8 cellular contexts compared by ENCODE assay signal in the genomic region with DNA sequence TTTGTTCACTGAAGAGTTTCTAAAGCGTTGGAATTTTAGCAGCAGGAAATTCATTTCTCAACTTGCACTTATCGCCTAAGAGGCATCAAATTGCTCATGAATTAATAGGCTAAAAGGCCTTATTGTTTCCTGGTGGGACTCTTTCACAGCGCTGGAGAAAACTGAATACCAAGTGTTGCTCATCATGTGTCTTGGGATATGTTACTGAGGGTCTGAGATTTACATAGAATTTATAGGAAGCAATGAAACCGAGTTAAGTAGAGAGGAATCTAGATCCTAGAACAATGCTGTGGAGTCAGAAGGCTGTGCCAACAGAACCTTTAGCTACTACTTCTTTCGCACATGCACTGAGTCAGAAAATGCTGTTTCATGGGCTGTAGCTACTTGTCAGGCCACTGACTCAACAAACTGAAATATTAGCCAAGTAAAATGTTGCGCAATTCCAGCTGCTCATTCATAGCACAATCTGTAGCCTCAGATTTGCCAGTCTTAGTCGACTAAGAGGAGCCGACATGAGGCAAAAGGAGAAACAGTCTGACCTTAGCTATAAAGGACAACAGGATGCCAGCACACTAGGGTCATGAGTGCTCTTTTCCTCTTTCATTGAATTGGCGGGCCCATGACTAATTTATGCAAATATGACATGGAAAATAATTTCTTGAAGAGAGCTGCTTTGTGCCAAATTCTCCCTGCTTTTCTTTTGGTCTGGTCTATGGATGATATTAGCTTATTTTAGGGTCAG. TPM values are rescaled to one million over a fixed set of nuclear protein-coding genes. Genes with fewer than 3 reads are reported as not detected.
DNase-seq lines count a peak whose midpoint lies in the region; ATAC-seq, FAIRE-seq and TF ChIP-seq lines count a peak whose summit lies in the region.

No MANE protein-coding gene starts in this region.

- ATAC-seq in GM18861 (IDR thresholded peaks at IDR 0.05; ENCODE audit: unreplicated experiment): peak; percentile 85

- in situ Hi-C loops in astrocyte of the cerebellum (cut with HindIII; ENCODE audit: low sequenced_read_pairs): no loop called here

- no peaks in the 10 kb centered on the region for H3K9me3 Mint-ChIP-seq in mesothelial cell of epicardium

- H3K9me3 ChIP-seq in tibial artery: no peaks in the 10 kb centered on the region
- H3K9me3 ChIP-seq in BE2C: no peaks in the 10 kb centered on the region

- H3K27me3 Mint-ChIP-seq in mesothelial cell of epicardium (ENCODE audit: low read depth): peaks cover 3% of the 10 kb centered on the region

- H3K36me3 ChIP-seq in tibial artery (no peaks in the 10 kb centered on the region), BE2C (no peaks in the 10 kb centered on the region)

- no peaks in the 10 kb centered on the region for H3K36me3 Mint-ChIP-seq in mesothelial cell of epicardium

- no peak overlapping the region for H3K27ac Mint-ChIP-seq in mesothelial cell of epicardium

- H3K27me3 ChIP-seq in tibial artery (no peaks in the 10 kb centered on the region), BE2C (no peaks in the 10 kb centered on the region)

- intact Hi-C loops in tibial artery (cut with DNase I; ENCODE audit: low total_unique reads): no loop called here

- H3K4me3 Mint-ChIP-seq in mesothelial cell of epicardium: no peak overlapping the region

- peaks cover 0 to 32% (median 29%) of the 10 kb centered on the region in 4 donors for H3K4me1 ChIP-seq in tibial artery
- no peaks in the 10 kb centered on the region for H3K4me1 ChIP-seq in BE2C

- H3K27ac ChIP-seq in tibial artery: peak overlapping the region; percentile 45 to 61

- peak; percentile 17 for FAIRE-seq in islet of Langerhans (lab: Jason Lieb, UNC)

- H3K4me3 ChIP-seq in astrocyte of the cerebellum (ENCODE audit: low read depth, low read length) (no peak overlapping the region), tibial artery (no peak overlapping the region), BE2C (ENCODE audit: low read depth, low read length) (no peak overlapping the region)

- DNase-seq in MV-4-11 (lab: John Stamatoyannopoulos, UW) (peak; percentile 100), astrocyte of the cerebellum (ENCODE audit: low read depth) (peak; percentile 97), tibial artery (peak; percentile 85 to 87), BE2C (no peak), NCI-H526 (lab: John Stamatoyannopoulos, UW) (no peak), mesothelial cell of epicardium (ENCODE audit: low spot score in 2 of 2, unreplicated experiment in 2 of 2) (no peak)

- TF ChIP-seq CTCF in astrocyte of the cerebellum (IDR thresholded peaks at IDR 0.05; ENCODE audit: low read depth, low read length, missing control alignments) (no peak), tibial artery (IDR thresholded peaks at IDR 0.05) (no peak), BE2C (IDR thresholded peaks at IDR 0.05; ENCODE audit: low read depth, low read length) (no peak), mesothelial cell of epicardium (IDR thresholded peaks at IDR 0.05; ENCODE audit: unreplicated experiment) (no peak)

- no peaks in the 10 kb centered on the region for H3K4me1 Mint-ChIP-seq in mesothelial cell of epicardium

RNA-seq across cellular contexts. Expression of a gene that starts 35.9 kb away (rescaled TPM):
- polyA plus RNA-seq in BE2C (2012; ENCODE audit: insufficient read depth, insufficient read length, low read depth): not detected
- 8.8 to 9.5 TPM (median 8.9 TPM) in 3 replicates for total RNA-seq in mesothelial cell of epicardium

Comparison
In these comparisons a context has a peak if more than half of its experiments do, and no peak if none do; other contexts are left out.
1. DNase-seq: peak in MV-4-11 (single experiment), astrocyte of the cerebellum (single experiment) and tibial artery (2 of 2); none in BE2C (single experiment), NCI-H526 (0 of 2) and mesothelial cell of epicardium (0 of 2).